9 cellular contexts compared by ENCODE assay signal in the genomic region with DNA sequence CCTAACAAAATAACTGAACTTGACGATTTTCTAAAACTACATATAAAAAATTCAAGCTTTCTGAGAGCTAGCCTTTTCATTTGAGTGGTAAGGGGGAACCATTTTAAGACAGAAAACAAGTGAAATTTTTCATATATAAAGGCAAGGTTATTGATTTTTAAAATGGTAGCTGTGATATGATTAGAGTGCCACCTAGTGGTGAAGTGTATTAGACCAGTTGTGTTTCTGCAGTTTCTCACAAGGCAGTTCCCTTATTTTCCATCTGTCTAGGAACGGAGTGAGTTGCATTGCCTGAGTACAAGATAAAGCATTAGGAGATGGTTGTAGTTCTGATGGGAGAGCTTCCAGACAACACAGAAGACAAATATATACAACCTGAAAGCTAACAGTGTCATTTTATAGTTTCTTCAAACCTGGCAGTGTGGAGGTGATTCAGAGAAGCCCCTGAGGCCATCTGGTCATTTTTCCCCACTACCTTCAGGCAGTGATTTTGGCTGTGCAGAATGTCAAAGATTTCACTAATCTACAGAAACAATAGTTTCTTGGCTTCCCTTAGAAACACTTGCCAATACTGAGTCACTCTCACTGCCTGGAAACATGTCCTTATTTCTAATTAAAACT.
DNase-seq lines count a peak whose midpoint lies in the region; ATAC-seq, FAIRE-seq and TF ChIP-seq lines count a peak whose summit lies in the region.
"Had no signal": no experiment of that assay in that cellular context is flagged by ENCODE, and none has a peak within 500 bp of the region (broad histone marks: within the 10 kb centered on the region; RNA-seq: fewer than 3 reads in every experiment).

No MANE protein-coding gene starts in this region.

- CTCF ChIA-PET in HepG2 (lab: Yijun Ruan, JAX; ENCODE audit: low intra/inter-chr PET ratio, low total read pairs), result interaction anchor here (0.9 kb wide), 1 partner anchor 574 kb away, joined by 4 read pairs; no protein-coding TSS in a partner anchor
- CTCF ChIA-PET in activated CD4-positive, alpha-beta T cell treated with anti-CD3 and anti-CD28 coated beads for 36 hours (lab: Charles Lee), result interaction anchor here (0.6 to 2.4 kb wide), 8 partner anchors 9 to 1925 kb away, joined by 3 to 10 read pairs (median 4); no protein-coding TSS in a partner anchor

- TF ChIP-seq EP300 in HepG2 (IDR thresholded peaks at IDR 0.05; ENCODE audit: low read depth in 2 of 2, low read length in 2 of 2) (no peak), HepG2 (CRISPR knock-in tag; IDR thresholded peaks at IDR 0.05; ENCODE audit: borderline replicate concordance) (no peak)

- 0% methylated on average over 2 of the region's 2 CpGs for WGBS in HepG2 (ENCODE audit: low lambda C conversion rate)

- BruUV-seq in HepG2 (replicated peaks; lab: Mats Ljungman, UMichigan), result no TSS peak

- H3K27me3 ChIP-seq in HepG2 (ENCODE audit: control insufficient read depth in 1 of 2, insufficient read depth in 2 of 2, low read length in 2 of 2), result no peaks in the 10 kb centered on the region

- H3K4me1 ChIP-seq in HepG2 (ENCODE audit: insufficient read depth, low read length), result no peaks in the 10 kb centered on the region

- peak; percentile 58 for FAIRE-seq in HepG2 (lab: Jason Lieb, UNC)

- H3K27ac ChIP-seq in HepG2 (ENCODE audit: extremely low read length, insufficient read depth, low read length), result no peak overlapping the region

- H3K79me2 ChIP-seq in HepG2 (ENCODE audit: insufficient read depth, low read length), result no peaks in the 10 kb centered on the region

- H3K27me3 Mint-ChIP-seq in activated CD4-positive, alpha-beta T cell treated with anti-CD3 and anti-CD28 coated beads for 36 hours, result peaks cover 6% of the 10 kb centered on the region

- TF ChIP-seq CTCF in HepG2 (CRISPR knock-in tag; IDR thresholded peaks at IDR 0.05), result peak; percentile 69

- intact Hi-C loops in HepG2 (cut with micrococcal nuclease; ENCODE audit: unreplicated experiment), result loop anchor here (1.0 to 10.0 kb wide), 5 partner anchors 147 to 1926 kb away; no protein-coding TSS in a partner anchor
- intact Hi-C loops in activated CD4-positive, alpha-beta T cell treated with anti-CD3 and anti-CD28 coated beads for 36 hours (cut with DNase I, micrococcal nuclease), result loop anchor here (2.0 to 10.0 kb wide), 2 partner anchors 1924 kb away; no protein-coding TSS in a partner anchor

- 0 out of 2 replicates have a peak, but pooled peaks have one; percentile 27 for TF ChIP-seq RAD21 in HepG2 (CRISPR knock-in tag; IDR thresholded peaks at IDR 0.05)

- no peak overlapping the region for H2AFZ ChIP-seq in HepG2 (ENCODE audit: low read length)

- H3K4me2 ChIP-seq in HepG2 (ENCODE audit: low read depth, low read length), result no peak overlapping the region

- DNase-seq in COLO668 (lab: John Stamatoyannopoulos, UW; ENCODE audit: unreplicated experiment) (peak; percentile 29), GM19240 (ENCODE audit: insufficient read length, low spot score) (peak; percentile 1), NCI-H82 treated with DMSO at 0.1 percent for 48 hours (lab: John Stamatoyannopoulos, UW; ENCODE audit: unreplicated experiment) (peak; percentile 65), T47D (ENCODE audit: low read depth in 1 of 2, low spot score in 1 of 2) (peak; percentile 21 to 83), HepG2 (ENCODE audit: low spot score) (peak; percentile 25), HPDE6-E6E7 (ENCODE audit: extremely low spot score) (no peak)
- no peak for DNase-seq in activated CD4-positive, alpha-beta T cell treated with anti-CD3 and anti-CD28 coated beads for 36 hours

- no peaks in the 10 kb centered on the region for H3K4me1 Mint-ChIP-seq in activated CD4-positive, alpha-beta T cell treated with anti-CD3 and anti-CD28 coated beads for 36 hours

- H3K9me3 Mint-ChIP-seq in activated CD4-positive, alpha-beta T cell treated with anti-CD3 and anti-CD28 coated beads for 36 hours (ENCODE audit: low read depth), result no peaks in the 10 kb centered on the region
- H3K9me3 Mint-ChIP-seq: T-helper 1 cell treated with Interleukin-12 subunit alpha and Interleukin-12 subunit beta and Interleukin-4 antibody, amounts not matched to agents 30 μg/mL and 1 μg/mL, for 36 hours had no signal

- ATAC-seq in HG03520 (IDR thresholded peaks at IDR 0.05; ENCODE audit: unreplicated experiment), result peak; percentile 62
- ATAC-seq in HepG2, result peak; percentile 47; the same call in 1 of the 3 replicates
- ATAC-seq in activated CD4-positive, alpha-beta T cell treated with anti-CD3 and anti-CD28 coated beads for 36 hours, result no peak

- no peaks in the 10 kb centered on the region for H3K9me3 ChIP-seq in HepG2 (ENCODE audit: low read length)

- H4K20me1 ChIP-seq in HepG2 (ENCODE audit: insufficient read depth, low read length), result no peaks in the 10 kb centered on the region

- no peaks in the 10 kb centered on the region for H3K36me3 Mint-ChIP-seq in activated CD4-positive, alpha-beta T cell treated with anti-CD3 and anti-CD28 coated beads for 36 hours (ENCODE audit: low read depth)

- no peaks in the 10 kb centered on the region for H3K36me3 ChIP-seq in HepG2 (replicated peaks in 1 of 2; ENCODE audit: control insufficient read depth in 1 of 2, insufficient read depth in 2 of 2, low read length in 2 of 2)

- in situ Hi-C loops in T47D (cut with HindIII; ENCODE audit: low pct_unique_long_range_greater_than_20kb, low sequenced_read_pairs) (no loop called here), HepG2 (cut with HindIII; ENCODE audit: extremely low pct_ligation_motif_present, low pct_unique_long_range_greater_than_20kb) (no loop called here)

- H3K9ac ChIP-seq in HepG2 (ENCODE audit: insufficient read depth, low read depth, low read length), result no peak overlapping the region

- POLR2A ChIA-PET in HepG2 (lab: Yijun Ruan, JAX), result no interaction called here
- POLR2A ChIA-PET in activated CD4-positive, alpha-beta T cell treated with anti-CD3 and anti-CD28 coated beads for 36 hours (lab: Charles Lee), result interaction anchor here (0.6 kb wide), 1 partner anchor 163 kb away, joined by 3 read pairs; no protein-coding TSS in a partner anchor

- no peak overlapping the region for H3K4me3 Mint-ChIP-seq in activated CD4-positive, alpha-beta T cell treated with anti-CD3 and anti-CD28 coated beads for 36 hours
- H3K4me3 Mint-ChIP-seq: T-helper 1 cell treated with Interleukin-12 subunit alpha and Interleukin-12 subunit beta and Interleukin-4 antibody, amounts not matched to agents 30 μg/mL and 1 μg/mL, for 36 hours had no signal

- no peak for TF ChIP-seq POLR2A in HepG2 (IDR thresholded peaks at IDR 0.05; ENCODE audit: insufficient read depth in 1 of 2, low read depth in 2 of 2, low read length in 2 of 2)

- no peak overlapping the region for H3K4me3 ChIP-seq in HepG2 (replicated peaks in 1 of 3; ENCODE audit: insufficient read depth in 1 of 3, low read depth in 2 of 3, low read length in 3 of 3)

- H3K27ac Mint-ChIP-seq in activated CD4-positive, alpha-beta T cell treated with anti-CD3 and anti-CD28 coated beads for 36 hours, result no peak overlapping the region
- H3K27ac Mint-ChIP-seq: T-helper 1 cell treated with Interleukin-12 subunit alpha and Interleukin-12 subunit beta and Interleukin-4 antibody, amounts not matched to agents 30 μg/mL and 1 μg/mL, for 36 hours had no signal

TF ChIP-seq in HepG2, 621 proteins besides CTCF, POLR2A, EP300 and RAD21 (continues in another document):
- TF ChIP-seq KLF11 (CRISPR knock-in tag; IDR thresholded peaks at IDR 0.05), result no peak
- no peak for TF ChIP-seq IKZF4 (CRISPR knock-in tag; IDR thresholded peaks at IDR 0.05; ENCODE audit: borderline replicate concordance, low read depth, not compliant biosample characterization)
- TF ChIP-seq KLF16 (CRISPR knock-in tag; IDR thresholded peaks at IDR 0.05), result no peak
- TF ChIP-seq ZNF251 (CRISPR knock-in tag; IDR thresholded peaks at IDR 0.05), result no peak
- no peak for TF ChIP-seq ZNF235 (CRISPR knock-in tag; IDR thresholded peaks at IDR 0.05; ENCODE audit: borderline replicate concordance)
- no peak for TF ChIP-seq ZNF552 (CRISPR knock-in tag; IDR thresholded peaks at IDR 0.05; ENCODE audit: borderline replicate concordance)
- TF ChIP-seq ARID2 (CRISPR knock-in tag; IDR thresholded peaks at IDR 0.05; ENCODE audit: borderline replicate concordance), result no peak
- no peak for TF ChIP-seq RARG (CRISPR knock-in tag; IDR thresholded peaks at IDR 0.05; ENCODE audit: low read depth)

Comparison
In these comparisons a context has a peak if more than half of its experiments do, and no peak if none do; other contexts are left out.
1. DNase-seq: peak in COLO668 (single experiment), GM19240 (single experiment), NCI-H82 treated with DMSO at 0.1 percent for 48 hours (single experiment), T47D (2 of 2) and HepG2 (single experiment); none in HPDE6-E6E7 (single experiment) and activated CD4-positive, alpha-beta T cell treated with anti-CD3 and anti-CD28 coated beads for 36 hours (single experiment).